In genomic region chr5:38554860-38555259, GRCh38 we compare ENCODE assay signal across 10 cellular contexts. TPM values are rescaled to one million over a fixed set of nuclear protein-coding genes. Genes with fewer than 3 reads are reported as not detected.
A peak's percentile ranks its signal among the peaks of the same experiment; 100 is the strongest.
DNase-seq lines count a peak whose midpoint lies in the region; ATAC-seq and TF ChIP-seq lines count a peak whose summit lies in the region.
"Had no signal": no experiment of that assay in that cellular context is flagged by ENCODE, and none has a peak within 500 bp of the region (broad histone marks: within the 10 kb centered on the region; RNA-seq: fewer than 3 reads in every experiment).

No MANE protein-coding gene starts in this region.

- no peak overlapping the region for H3K9ac ChIP-seq in smooth muscle cell (ENCODE audit: low read depth)

- in situ Hi-C loops in astrocyte of the cerebellum (cut with HindIII; ENCODE audit: low sequenced_read_pairs): no loop called here

- H3K4me1 ChIP-seq in smooth muscle cell (ENCODE audit: low read depth): peaks cover 15% of the 10 kb centered on the region

- H2AFZ ChIP-seq in smooth muscle cell (ENCODE audit: low read depth): no peak overlapping the region

- H3K4me2 ChIP-seq in smooth muscle cell: peak overlapping the region; percentile 97

- H3K36me3 ChIP-seq in kidney epithelial cell (ENCODE audit: control insufficient read depth, insufficient read depth, low read length) (no peaks in the 10 kb centered on the region), smooth muscle cell (ENCODE audit: low read depth) (no peaks in the 10 kb centered on the region)

- H3K27me3 ChIP-seq in kidney epithelial cell (ENCODE audit: control insufficient read depth, insufficient read depth, low read length) (no peaks in the 10 kb centered on the region), smooth muscle cell (ENCODE audit: low read depth) (no peaks in the 10 kb centered on the region)

- H3K9me3 ChIP-seq in smooth muscle cell (replicated peaks; ENCODE audit: low read depth): no peaks in the 10 kb centered on the region

- 52% methylated on average over 4 of the region's 4 CpGs for WGBS in smooth muscle cell (ENCODE audit: low lambda C conversion rate)

- DNase-seq in DMS79 treated with DMSO at 0.1 percent for 48 hours (lab: John Stamatoyannopoulos, UW): peak; percentile 27
- no peak for DNase-seq in DMS79 (lab: John Stamatoyannopoulos, UW)
- no peak for DNase-seq in astrocyte of the cerebellum (ENCODE audit: low read depth)
- DNase-seq in kidney epithelial cell (ENCODE audit: low read depth): no peak
- no peak for DNase-seq in smooth muscle cell (lab: John Stamatoyannopoulos, UW; ENCODE audit: unreplicated experiment)
- DNase-seq in activated CD4-positive, CD25-positive, alpha-beta regulatory T cell treated with anti-CD3 and anti-CD28 coated beads, Interleukin-2, amount 50 U/mL, for 72 hours: no peak
- DNase-seq in substantia nigra (lab: John Stamatoyannopoulos, UW): no peak
- DNase-seq: stimulated activated naive CD8-positive, alpha-beta T cell treated with anti-CD3 and anti-CD28 coated beads, Interleukin-15, amount 100 ng/mL, for 72 hours had no signal

- H4K20me1 ChIP-seq in smooth muscle cell (ENCODE audit: low read depth): peaks cover 27% of the 10 kb centered on the region

- H3K79me2 ChIP-seq in smooth muscle cell (ENCODE audit: low read depth): peaks cover 34% of the 10 kb centered on the region

- no peak for ATAC-seq in HG03175 (IDR thresholded peaks at IDR 0.05; ENCODE audit: unreplicated experiment)
- ATAC-seq: stimulated activated naive CD8-positive, alpha-beta T cell treated with anti-CD3 and anti-CD28 coated beads, Interleukin-15, amount 100 ng/mL, for 72 hours had no signal

- TF ChIP-seq CTCF in astrocyte of the cerebellum (IDR thresholded peaks at IDR 0.05; ENCODE audit: low read depth, low read length, missing control alignments) (no peak), kidney epithelial cell (IDR thresholded peaks at IDR 0.05; ENCODE audit: insufficient read depth, low read length, poor library complexity, severe bottlenecking) (no peak), smooth muscle cell (IDR thresholded peaks at IDR 0.05; ENCODE audit: borderline replicate concordance, insufficient read depth, poor library complexity, severe bottlenecking) (no peak)

- H3K27ac ChIP-seq in smooth muscle cell (ENCODE audit: low read depth) (no peak overlapping the region), substantia nigra (ENCODE audit: low read depth, low read length, poor library complexity, severe bottlenecking) (no peak overlapping the region)
- H3K27ac ChIP-seq: epithelial cell of prostate had no signal

- H3K4me3 ChIP-seq in astrocyte of the cerebellum (ENCODE audit: low read depth, low read length): peak overlapping the region; percentile 83
- peak overlapping the region; percentile 94 for H3K4me3 ChIP-seq in kidney epithelial cell (ENCODE audit: low read depth, low read length)
- peak overlapping the region; percentile 78 for H3K4me3 ChIP-seq in smooth muscle cell

- H3F3A ChIP-seq in smooth muscle cell (ENCODE audit: low read depth): no peaks in the 10 kb centered on the region

RNA-seq across cellular contexts. Expression of gene LIFR, which starts 1.6 kb away (rescaled TPM):
- total RNA-seq in kidney epithelial cell (11.0 and 13.8 TPM in 2 replicates), smooth muscle cell (29.2 and 38.9 TPM in 2 replicates)
- polyA plus RNA-seq in smooth muscle cell: 14.3 and 17.7 TPM in 2 replicates
